Comparison of ENCODE assay signal across 10 cellular contexts in genomic region chr11:32092581-32093170, GRCh38. TPM values are rescaled to one million over a fixed set of nuclear protein-coding genes. Genes with fewer than 3 reads are reported as not detected.
DNase-seq lines count a peak whose midpoint lies in the region; ATAC-seq, FAIRE-seq and TF ChIP-seq lines count a peak whose summit lies in the region.
"Had no signal": no experiment of that assay in that cellular context is flagged by ENCODE, and none has a peak within 500 bp of the region (broad histone marks: within the 10 kb centered on the region; RNA-seq: fewer than 3 reads in every experiment).

No MANE protein-coding gene starts in this region.

- H3K4me3 Mint-ChIP-seq in CD4-positive, alpha-beta T cell, result peak overlapping the region; percentile 86
- H3K4me3 Mint-ChIP-seq in IgD-negative memory B cell (peak overlapping the region; percentile 67 to 96 (median 84)), neural crest cell (peak overlapping the region; percentile 97)

- no peaks in the 10 kb centered on the region for H3K36me3 Mint-ChIP-seq in CD4-positive, alpha-beta T cell (ENCODE audit: low read depth)
- H3K36me3 Mint-ChIP-seq in IgD-negative memory B cell, result peaks cover 4% of the 10 kb centered on the region
- peaks cover 22% of the 10 kb centered on the region for H3K36me3 Mint-ChIP-seq in neural crest cell (ENCODE audit: low read depth)

- CTCF ChIA-PET in CD4-positive, alpha-beta T cell (lab: Charles Lee), result no interaction called here

- peak overlapping the region; percentile 77 for H3K27ac Mint-ChIP-seq in CD4-positive, alpha-beta T cell
- H3K27ac Mint-ChIP-seq in IgD-negative memory B cell, result peak overlapping the region; percentile 8 to 85 (median 40)
- peak overlapping the region; percentile 86 for H3K27ac Mint-ChIP-seq in neural crest cell (ENCODE audit: unreplicated experiment)

- no peak for DNase-seq in CD4-positive, alpha-beta T cell
- DNase-seq in cardiac fibroblast (ENCODE audit: low read depth in 2 of 2) (no peak), neural crest cell (ENCODE audit: low read depth, low spot score) (no peak), posterior vena cava (ENCODE audit: low spot score) (no peak), kidney (no peak), 8988T (no peak)
- DNase-seq in effector memory CD4-positive, alpha-beta T cell, result no peak
- DNase-seq: T-helper 9 cell had no signal

- POLR2A ChIA-PET in CD4-positive, alpha-beta T cell (lab: Charles Lee), result no interaction called here

- H3K27me3 ChIP-seq in CD4-positive, alpha-beta T cell (ENCODE audit: control insufficient read depth, insufficient read depth, low read length), result no peaks in the 10 kb centered on the region
- H3K27me3 ChIP-seq in effector memory CD4-positive, alpha-beta T cell (replicated peaks; ENCODE audit: control insufficient read depth, insufficient read depth, low read length, poor library complexity, severe bottlenecking), result no peaks in the 10 kb centered on the region

- no peaks in the 10 kb centered on the region for H3K36me3 ChIP-seq in kidney (ENCODE audit: control insufficient read depth in 1 of 2, insufficient read depth in 2 of 2, low read length in 2 of 2)
- no peaks in the 10 kb centered on the region for H3K36me3 ChIP-seq in effector memory CD4-positive, alpha-beta T cell (ENCODE audit: control insufficient read depth, insufficient read depth, low read length)

- H3K27me3 Mint-ChIP-seq in CD4-positive, alpha-beta T cell, result peaks cover 14% of the 10 kb centered on the region
- H3K27me3 Mint-ChIP-seq in IgD-negative memory B cell, result peaks cover 6% of the 10 kb centered on the region
- peaks cover 2% of the 10 kb centered on the region for H3K27me3 Mint-ChIP-seq in neural crest cell (ENCODE audit: low read depth)

- H3K4me1 Mint-ChIP-seq in CD4-positive, alpha-beta T cell (ENCODE audit: low read depth), result peaks cover 23% of the 10 kb centered on the region
- H3K4me1 Mint-ChIP-seq in IgD-negative memory B cell (peaks cover 6 to 8% (median 6%) of the 10 kb centered on the region in 3 donors), neural crest cell (peaks cover 42% of the 10 kb centered on the region)

- TF ChIP-seq CTCF in CD4-positive, alpha-beta T cell (IDR thresholded peaks at IDR 0.05), result no peak
- TF ChIP-seq CTCF in cardiac fibroblast (IDR thresholded peaks at IDR 0.05; ENCODE audit: low read depth, low read length), result no peak
- no peak for TF ChIP-seq CTCF in neural crest cell (conservative IDR thresholded peaks at IDR 0.05)
- no peak for TF ChIP-seq CTCF in kidney (IDR thresholded peaks at IDR 0.05; ENCODE audit: borderline replicate concordance, extremely low read depth, insufficient read depth)

- peaks cover 2 to 4% of the 10 kb centered on the region in 2 donors for H3K4me1 ChIP-seq in kidney (ENCODE audit: control insufficient read depth in 1 of 2, insufficient read depth in 1 of 2, low read depth in 1 of 2, low read length in 2 of 2)
- H3K4me1 ChIP-seq in effector memory CD4-positive, alpha-beta T cell (ENCODE audit: control insufficient read depth, insufficient read depth, low read length, poor library complexity, severe bottlenecking), result peaks cover 8% of the 10 kb centered on the region

- intact Hi-C loops in CD4-positive, alpha-beta T cell (cut with DNase I, micrococcal nuclease), result loop anchor here (5.0 kb wide), 2 partner anchors 1765 to 1770 kb away; partner anchors contain the start of gene ARL14EP (in 1 of the 2)
- intact Hi-C loops in posterior vena cava (cut with DNase I), result no loop called here
- intact Hi-C loops in kidney (cut with DNase I), result no loop called here

- FAIRE-seq in kidney (lab: Jason Lieb, UNC), result no peak
- FAIRE-seq: GM18507 had no signal

- ATAC-seq in CD4-positive, alpha-beta T cell (ENCODE audit: poor library complexity), result no peak

- no peak overlapping the region for H3K27ac ChIP-seq in CD4-positive, alpha-beta T cell (ENCODE audit: low read depth, low read length)
- no peak overlapping the region for H3K27ac ChIP-seq in kidney (ENCODE audit: low read depth in 2 of 2, low read length in 2 of 2)
- no peak overlapping the region for H3K27ac ChIP-seq in effector memory CD4-positive, alpha-beta T cell (ENCODE audit: insufficient read depth, low read length, poor library complexity, severe bottlenecking)

- H3K4me3 ChIP-seq in cardiac fibroblast (replicated peaks in 1 of 2; ENCODE audit: low read depth in 2 of 2, low read length in 2 of 2) (peak overlapping the region; percentile 74 to 76), kidney (ENCODE audit: low read length in 2 of 2) (no peak overlapping the region)
- no peak overlapping the region for H3K4me3 ChIP-seq in effector memory CD4-positive, alpha-beta T cell (ENCODE audit: insufficient read depth, low read depth, low read length, poor library complexity, severe bottlenecking)

- H3K9me3 Mint-ChIP-seq in CD4-positive, alpha-beta T cell, result no peaks in the 10 kb centered on the region
- H3K9me3 Mint-ChIP-seq in IgD-negative memory B cell (peaks cover 0 to 2% (median 0%) of the 10 kb centered on the region in 3 donors), neural crest cell (no peaks in the 10 kb centered on the region)

- no peaks in the 10 kb centered on the region for H3K9me3 ChIP-seq in CD4-positive, alpha-beta T cell (ENCODE audit: control insufficient read depth, low read length)
- H3K9me3 ChIP-seq in kidney (ENCODE audit: control insufficient read depth in 1 of 2, low read length in 2 of 2), result no peaks in the 10 kb centered on the region
- no peaks in the 10 kb centered on the region for H3K9me3 ChIP-seq in effector memory CD4-positive, alpha-beta T cell (ENCODE audit: control insufficient read depth, low read length)

- H3K9ac ChIP-seq in kidney (ENCODE audit: low read length in 2 of 2), result no peak overlapping the region

RNA-seq across cellular contexts. Expression of gene RCN1, which starts 1.8 kb away (rescaled TPM):
- 1 to 10 TPM; 7.4 to 9.1 TPM for total RNA-seq in CD4-positive, alpha-beta T cell
- polyA plus RNA-seq in IgD-negative memory B cell, result 4.9 TPM
- 167 and 185 TPM in 2 replicates for total RNA-seq in neural crest cell
- 100 to 1,000 TPM; 130 to 134 TPM for total RNA-seq in posterior vena cava
- 82.0 TPM for total RNA-seq in kidney
- 85.0 TPM for polyA plus RNA-seq in kidney (ENCODE audit: insufficient read depth, low read depth, low replicate concordance)

Comparison
In these comparisons a context has a peak if more than half of its experiments do, and no peak if none do; other contexts are left out.
1. H3K4me3 ChIP-seq: peak in cardiac fibroblast (2 of 2); none in kidney (0 of 2) and effector memory CD4-positive, alpha-beta T cell (single experiment).
2. intact Hi-C loops: an anchor here in CD4-positive, alpha-beta T cell (5.0 kb wide); none called in posterior vena cava and kidney.
3. Peak in every context shown above with its lines, with median percentiles within 50 percentile points of each other: H3K27ac Mint-ChIP-seq and H3K4me3 Mint-ChIP-seq.